ENCODE assay signal across 34 cellular contexts in the genomic region with DNA sequence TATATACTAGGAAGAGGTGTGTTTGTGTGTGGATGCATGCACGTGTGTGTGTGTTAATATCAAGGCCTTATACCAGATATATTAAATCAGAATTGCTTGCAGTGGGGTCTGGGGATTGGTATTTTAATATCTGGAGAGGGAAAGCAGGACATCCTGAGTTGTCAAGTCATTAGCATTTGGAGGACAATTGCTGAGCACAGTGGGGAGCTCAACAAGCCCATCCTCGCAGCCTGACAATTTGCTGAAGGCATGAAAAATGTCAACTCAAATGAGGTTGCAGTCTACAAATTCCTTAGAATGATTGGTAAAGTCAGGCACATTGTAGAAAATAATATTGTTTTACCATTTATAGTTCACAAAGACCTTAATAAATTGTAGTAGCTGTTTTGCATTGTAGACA.
"Had no signal": no experiment of that assay in that cellular context is flagged by ENCODE, and none has a peak within 500 bp of the region (broad histone marks: within the 10 kb centered on the region; RNA-seq: fewer than 3 reads in every experiment).

No MANE protein-coding gene starts in this region.

- H3K36me3 Mint-ChIP-seq: activated CD4-positive, alpha-beta memory T cell treated with anti-CD3 and anti-CD28 coated beads for 36 hours; activated CD8-positive, alpha-beta memory T cell treated with anti-CD3 and anti-CD28 coated beads, Interleukin-2, amount 10 ng/mL, durations not matched to agents 7 days and 5 days; activated naive CD4-positive, alpha-beta T cell treated with anti-CD3 and anti-CD28 coated beads, Interleukin-2, amount 50 U/mL, for 24 hours; activated naive CD8-positive, alpha-beta T cell treated with anti-CD3 and anti-CD28 coated beads for 36 hours; brain had no signal

- H3K27me3 ChIP-seq: adrenal gland, ascending aorta, breast epithelium, cardiac muscle cell, colonic mucosa had no signal

- H3K27ac ChIP-seq: adrenal gland, ascending aorta, breast epithelium, cardiac muscle cell, colonic mucosa, WERI-Rb-1 had no signal

- H3K4me1 ChIP-seq: adrenal gland, ascending aorta, breast epithelium, colonic mucosa had no signal

- H3K9me3 ChIP-seq: adrenal gland, ascending aorta, breast epithelium, colonic mucosa had no signal

- H3K4me3 Mint-ChIP-seq: activated CD4-positive, alpha-beta memory T cell treated with anti-CD3 and anti-CD28 coated beads for 36 hours; activated CD4-positive, alpha-beta T cell treated with anti-CD3 and anti-CD28 coated beads for 36 hours; activated CD4-positive, alpha-beta T cell treated with anti-CD3 and anti-CD28 coated beads, Interleukin-2, amount 10 ng/mL, durations not matched to agents 24 days and 14 days; activated CD8-positive, alpha-beta memory T cell treated with anti-CD3 and anti-CD28 coated beads, Interleukin-2, amount 10 ng/mL, durations not matched to agents 7 days and 5 days; activated CD8-positive, alpha-beta T cell treated with anti-CD3 and anti-CD28 coated beads, Interleukin-2, amount 10 ng/mL, durations not matched to agents 7 days and 5 days; activated naive CD4-positive, alpha-beta T cell treated with anti-CD3 and anti-CD28 coated beads for 36 hours; activated naive CD4-positive, alpha-beta T cell treated with anti-CD3 and anti-CD28 coated beads, Interleukin-2, amount 50 U/mL, for 24 hours; activated naive CD8-positive, alpha-beta T cell treated with anti-CD3 and anti-CD28 coated beads for 36 hours; activated naive CD8-positive, alpha-beta T cell treated with anti-CD3 and anti-CD28 coated beads, Interleukin-2, amount 50 U/mL, for 24 hours; activated T-helper 1 cell treated with anti-CD3 and anti-CD28 coated beads, Interleukin-12 subunit alpha, Interleukin-12 subunit beta, Interleukin-2, Interleukin-4 antibody, amounts not matched to agents 30 ng/mL and 10 ng/mL and 1 ng/mL, durations not matched to agents 14 hours and 24 hours and 36 hours; brain; T-helper 17 cell; T-helper 2 cell treated with Interferon-gamma antibody and Interleukin-4, amounts not matched to agents 5 μg/mL and 100 μg/mL, for 36 hours had no signal

- H3K27ac Mint-ChIP-seq: activated CD4-positive, alpha-beta memory T cell treated with anti-CD3 and anti-CD28 coated beads for 36 hours; activated CD4-positive, alpha-beta T cell treated with anti-CD3 and anti-CD28 coated beads for 36 hours; activated CD4-positive, alpha-beta T cell treated with anti-CD3 and anti-CD28 coated beads, Interleukin-2, amount 10 ng/mL, durations not matched to agents 24 days and 14 days; activated CD8-positive, alpha-beta memory T cell treated with anti-CD3 and anti-CD28 coated beads, Interleukin-2, amount 10 ng/mL, durations not matched to agents 7 days and 5 days; activated CD8-positive, alpha-beta T cell treated with anti-CD3 and anti-CD28 coated beads, Interleukin-2, amount 10 ng/mL, durations not matched to agents 7 days and 5 days; activated naive CD4-positive, alpha-beta T cell treated with anti-CD3 and anti-CD28 coated beads for 36 hours; activated naive CD4-positive, alpha-beta T cell treated with anti-CD3 and anti-CD28 coated beads, Interleukin-2, amount 50 U/mL, for 24 hours; activated naive CD8-positive, alpha-beta T cell treated with anti-CD3 and anti-CD28 coated beads for 36 hours; activated naive CD8-positive, alpha-beta T cell treated with anti-CD3 and anti-CD28 coated beads, Interleukin-2, amount 50 U/mL, for 24 hours; activated T-helper 1 cell treated with anti-CD3 and anti-CD28 coated beads, Interleukin-12 subunit alpha, Interleukin-12 subunit beta, Interleukin-2, Interleukin-4 antibody, amounts not matched to agents 30 ng/mL and 10 ng/mL and 1 ng/mL, durations not matched to agents 14 hours and 24 hours and 36 hours; activated T-helper 2 cell treated with anti-CD3 and anti-CD28 coated beads, Interferon-gamma antibody, Interleukin-2, Interleukin-4, amounts not matched to agents 10 μg/mL and 5 μg/mL and 100 μg/mL, durations not matched to agents 14 hours and 24 hours and 36 hours; T-helper 17 cell; T-helper 2 cell treated with Interferon-gamma antibody and Interleukin-4, amounts not matched to agents 5 μg/mL and 100 μg/mL, for 36 hours had no signal

- H3K4me1 Mint-ChIP-seq: activated CD4-positive, alpha-beta T cell treated with anti-CD3 and anti-CD28 coated beads for 36 hours; activated CD4-positive, alpha-beta T cell treated with anti-CD3 and anti-CD28 coated beads, Interleukin-2, amount 10 ng/mL, durations not matched to agents 24 days and 14 days; activated CD8-positive, alpha-beta memory T cell treated with anti-CD3 and anti-CD28 coated beads, Interleukin-2, amount 10 ng/mL, durations not matched to agents 7 days and 5 days; activated naive CD4-positive, alpha-beta T cell treated with anti-CD3 and anti-CD28 coated beads, Interleukin-2, amount 50 U/mL, for 24 hours; activated naive CD8-positive, alpha-beta T cell treated with anti-CD3 and anti-CD28 coated beads for 36 hours; activated naive CD8-positive, alpha-beta T cell treated with anti-CD3 and anti-CD28 coated beads, Interleukin-2, amount 50 U/mL, for 24 hours; brain; T-helper 17 cell had no signal

- H3K9me3 Mint-ChIP-seq: activated CD4-positive, alpha-beta memory T cell treated with anti-CD3 and anti-CD28 coated beads for 36 hours; activated CD4-positive, alpha-beta T cell treated with anti-CD3 and anti-CD28 coated beads, Interleukin-2, amount 10 ng/mL, durations not matched to agents 24 days and 14 days; activated naive CD8-positive, alpha-beta T cell treated with anti-CD3 and anti-CD28 coated beads, Interleukin-2, amount 50 U/mL, for 24 hours; activated T-helper 1 cell treated with anti-CD3 and anti-CD28 coated beads, Interleukin-12 subunit alpha, Interleukin-12 subunit beta, Interleukin-2, Interleukin-4 antibody, amounts not matched to agents 30 ng/mL and 10 ng/mL and 1 ng/mL, durations not matched to agents 14 hours and 24 hours and 36 hours; brain had no signal

- ATAC-seq: activated CD4-positive, alpha-beta T cell treated with anti-CD3 and anti-CD28 coated beads for 36 hours; activated CD8-positive, alpha-beta memory T cell treated with anti-CD3 and anti-CD28 coated beads, Interleukin-2, amount 10 ng/mL, durations not matched to agents 7 days and 5 days; activated CD8-positive, alpha-beta T cell treated with anti-CD3 and anti-CD28 coated beads, Interleukin-2, amount 10 ng/mL, durations not matched to agents 7 days and 5 days; activated naive CD8-positive, alpha-beta T cell treated with anti-CD3 and anti-CD28 coated beads, Interleukin-2, amount 50 U/mL, for 24 hours; esophagus mucosa; T-helper 17 cell had no signal

- DNase-seq: activated CD4-positive, alpha-beta memory T cell treated with anti-CD3 and anti-CD28 coated beads for 36 hours; activated CD4-positive, alpha-beta T cell treated with anti-CD3 and anti-CD28 coated beads for 36 hours; activated CD4-positive, alpha-beta T cell treated with anti-CD3 and anti-CD28 coated beads, Interleukin-2, amount 10 ng/mL, durations not matched to agents 24 days and 14 days; activated CD4-positive, CD25-positive, alpha-beta regulatory T cell; activated CD4-positive, CD25-positive, alpha-beta regulatory T cell treated with anti-CD3 and anti-CD28 coated beads, Interleukin-2, amount 50 U/mL, for 72 hours; activated CD8-positive, alpha-beta memory T cell treated with anti-CD3 and anti-CD28 coated beads, Interleukin-2, amount 10 ng/mL, durations not matched to agents 7 days and 5 days; activated CD8-positive, alpha-beta memory T cell treated with anti-CD3 and anti-CD28 coated beads, Interleukin-2, amount 50 U/mL, for 4 hours; activated CD8-positive, alpha-beta T cell treated with anti-CD3 and anti-CD28 coated beads, Interleukin-2, amount 10 ng/mL, durations not matched to agents 7 days and 5 days; activated effector memory CD4-positive, alpha-beta T cell treated with anti-CD3 and anti-CD28 coated beads, Interleukin-2, amount 50 U/mL, for 16 hours; activated naive CD4-positive, alpha-beta T cell treated with anti-CD3 and anti-CD28 coated beads for 36 hours; activated naive CD8-positive, alpha-beta T cell treated with anti-CD3 and anti-CD28 coated beads for 36 hours; activated naive CD8-positive, alpha-beta T cell treated with anti-CD3 and anti-CD28 coated beads, Interleukin-2, amount 50 U/mL, for 24 hours; activated T-cell treated with anti-CD3 and anti-CD28 coated beads, Interleukin-2, amount 50 U/mL, for 1 hour; activated T-cell treated with anti-CD3 and anti-CD28 coated beads, Interleukin-2, amount 50 U/mL, for 48 hours; adrenal gland; central memory CD4-positive, alpha-beta T cell; cerebellar nuclear complex; colonic mucosa; effector CD8-positive, alpha-beta T cell; foreskin fibroblast; T-helper 1 cell; T-helper 17 cell; T1000; WERI-Rb-1 had no signal

- H3K36me3 ChIP-seq: adrenal gland, ascending aorta, breast epithelium, cardiac muscle cell, colonic mucosa, WERI-Rb-1 had no signal

- H3K27me3 Mint-ChIP-seq: activated CD4-positive, alpha-beta memory T cell treated with anti-CD3 and anti-CD28 coated beads for 36 hours; activated CD4-positive, alpha-beta T cell treated with anti-CD3 and anti-CD28 coated beads for 36 hours; activated CD4-positive, alpha-beta T cell treated with anti-CD3 and anti-CD28 coated beads, Interleukin-2, amount 10 ng/mL, durations not matched to agents 24 days and 14 days; activated CD8-positive, alpha-beta memory T cell treated with anti-CD3 and anti-CD28 coated beads, Interleukin-2, amount 10 ng/mL, durations not matched to agents 7 days and 5 days; activated naive CD4-positive, alpha-beta T cell treated with anti-CD3 and anti-CD28 coated beads, Interleukin-2, amount 50 U/mL, for 24 hours; activated naive CD8-positive, alpha-beta T cell treated with anti-CD3 and anti-CD28 coated beads for 36 hours; activated naive CD8-positive, alpha-beta T cell treated with anti-CD3 and anti-CD28 coated beads, Interleukin-2, amount 50 U/mL, for 24 hours; brain; T-helper 17 cell had no signal

- FAIRE-seq: frontal cortex had no signal

- H3K4me3 ChIP-seq: adrenal gland, ascending aorta, breast epithelium, cardiac muscle cell, colonic mucosa had no signal
